Comparison of ENCODE assay signal across 36 cellular contexts in the genomic region with DNA sequence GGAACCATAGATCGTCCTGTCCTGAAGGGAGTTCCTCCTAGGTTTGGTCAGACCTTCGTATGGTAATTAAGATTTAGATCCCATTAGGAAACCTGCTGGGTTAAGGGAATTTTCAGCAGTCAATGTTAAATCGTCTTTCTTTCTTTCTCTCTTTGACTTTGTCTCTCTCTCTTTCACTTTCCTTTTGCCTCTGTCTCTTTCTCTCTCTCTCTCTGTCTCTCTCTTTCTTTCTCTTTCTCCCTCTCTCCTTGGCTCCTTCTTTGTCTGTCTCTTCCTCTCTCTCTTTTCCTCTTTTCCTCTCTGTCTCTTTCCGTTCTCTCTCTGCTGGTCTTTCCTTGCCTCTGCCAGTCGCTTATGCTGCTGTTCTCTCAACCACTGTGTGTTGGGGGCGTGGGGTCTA. TPM values are rescaled to one million over a fixed set of nuclear protein-coding genes. Genes with fewer than 3 reads are reported as not detected.
"Had no signal": no experiment of that assay in that cellular context is flagged by ENCODE, and none has a peak within 500 bp of the region (broad histone marks: within the 10 kb centered on the region; RNA-seq: fewer than 3 reads in every experiment).

No MANE protein-coding gene starts in this region.

- H3K4me3 Mint-ChIP-seq: neural crest cell; stimulated activated effector memory CD8-positive, alpha-beta T cell treated with anti-CD3 and anti-CD28 coated beads, Interleukin-12 subunit alpha, Interleukin-12 subunit beta, amount 100 ng/mL, for 72 hours had no signal

- H3K4me3 ChIP-seq: coronary artery, esophagus muscularis mucosa, heart right ventricle, left lung, ovary, psoas muscle, sigmoid colon, stomach, thyroid gland had no signal

- H3K9me3 ChIP-seq: ovary, psoas muscle, sigmoid colon, thyroid gland had no signal

- H3K36me3 Mint-ChIP-seq: stimulated activated effector memory CD8-positive, alpha-beta T cell treated with anti-CD3 and anti-CD28 coated beads, Interleukin-12 subunit alpha, Interleukin-12 subunit beta, amount 100 ng/mL, for 72 hours had no signal

- H3K4me1 Mint-ChIP-seq: neural crest cell had no signal

- H3K36me3 ChIP-seq: esophagus muscularis mucosa, heart right ventricle, left lung, ovary, sigmoid colon, stomach, thyroid gland had no signal

- H3K27me3 ChIP-seq: esophagus muscularis mucosa, foreskin keratinocyte, heart right ventricle, left lung, ovary, sigmoid colon, stomach, thyroid gland had no signal

- H3K27ac ChIP-seq: coronary artery, esophagus muscularis mucosa, foreskin keratinocyte, heart right ventricle, left lung, ovary, psoas muscle, sigmoid colon, stomach, thyroid gland had no signal

- DNase-seq: dermis blood vessel endothelial cell; effector memory CD4-positive, alpha-beta T cell; foreskin keratinocyte; glutamatergic neuron; heart right ventricle; hippocampal formation; left cardiac atrium; left lung; naive thymus-derived CD8-positive, alpha-beta T cell; ovary; posterior cingulate gyrus; psoas muscle; right cardiac atrium; sigmoid colon; stimulated activated CD4-positive, alpha-beta T cell treated with anti-CD3 and anti-CD28 coated beads, Interleukin-2, amount 100 ng/mL, for 24 hours; stimulated activated CD4-positive, alpha-beta T cell treated with anti-CD3 and anti-CD28 coated beads, Interleukin-4, amount 100 ng/mL, for 24 hours; stimulated activated naive CD4-positive, alpha-beta T cell treated with Interleukin-2 at 50 U/mL for 16 hours; stomach; thyroid gland; trophoblast cell had no signal

- H3K27me3 Mint-ChIP-seq: naive thymus-derived CD8-positive, alpha-beta T cell had no signal

- H3K4me1 ChIP-seq: esophagus muscularis mucosa, foreskin keratinocyte, heart right ventricle, left lung, psoas muscle, sigmoid colon, stomach, thyroid gland had no signal

- ATAC-seq: foreskin keratinocyte; heart right ventricle; left cardiac atrium; left lung; naive thymus-derived CD8-positive, alpha-beta T cell; psoas muscle; right cardiac atrium; stimulated activated effector memory CD8-positive, alpha-beta T cell treated with anti-CD3 and anti-CD28 coated beads, Interleukin-12 subunit alpha, Interleukin-12 subunit beta, amount 100 ng/mL, for 72 hours had no signal

- H3K27ac Mint-ChIP-seq: stimulated activated effector memory CD8-positive, alpha-beta T cell treated with anti-CD3 and anti-CD28 coated beads, Interleukin-12 subunit alpha, Interleukin-12 subunit beta, amount 100 ng/mL, for 72 hours had no signal

RNA-seq across cellular contexts. Expression of gene OR2W3, which starts 8.7 kb away (rescaled TPM):
- total RNA-seq: dermis blood vessel endothelial cell; endothelial cell of umbilical vein; epithelial cell of proximal tubule; fibroblast of lung; foreskin keratinocyte; lung microvascular endothelial cell; myocyte; naive thymus-derived CD8-positive, alpha-beta T cell had no signal
- polyA plus RNA-seq: endothelial cell of umbilical vein; foreskin keratinocyte; naive thymus-derived CD8-positive, alpha-beta T cell; right cardiac atrium had no signal

RNA-seq across cellular contexts. Expression of gene OR2T8, which starts 15.9 kb away (rescaled TPM):
- total RNA-seq: dermis blood vessel endothelial cell; endothelial cell of umbilical vein; epithelial cell of proximal tubule; esophagus muscularis mucosa; fibroblast of lung; foreskin keratinocyte; heart right ventricle; kidney epithelial cell; left cardiac atrium; left lung; lung microvascular endothelial cell; myocyte; naive thymus-derived CD8-positive, alpha-beta T cell; neural crest cell; ovary; psoas muscle; renal cortical epithelial cell; right cardiac atrium; sigmoid colon; skeletal muscle tissue; stomach; subcutaneous adipose tissue; temporal lobe; urinary bladder had no signal
- polyA plus RNA-seq: endothelial cell of umbilical vein; foreskin keratinocyte; heart right ventricle; naive thymus-derived CD8-positive, alpha-beta T cell; ovary; psoas muscle; right cardiac atrium; sigmoid colon; stomach; urinary bladder had no signal

RNA-seq across cellular contexts. Expression of gene OR2AJ1, which starts 20.6 kb away (rescaled TPM):
- total RNA-seq: dermis blood vessel endothelial cell; endothelial cell of umbilical vein; epithelial cell of proximal tubule; esophagus muscularis mucosa; fibroblast of lung; foreskin keratinocyte; heart right ventricle; kidney epithelial cell; left cardiac atrium; left lung; lower leg skin; lung microvascular endothelial cell; myocyte; naive thymus-derived CD8-positive, alpha-beta T cell; neural crest cell; ovary; psoas muscle; renal cortical epithelial cell; right cardiac atrium; sigmoid colon; skeletal muscle tissue; subcutaneous adipose tissue; temporal lobe; urinary bladder had no signal
- polyA plus RNA-seq: endothelial cell of umbilical vein; fibroblast of lung; foreskin keratinocyte; heart right ventricle; naive thymus-derived CD8-positive, alpha-beta T cell; ovary; psoas muscle; right cardiac atrium; sigmoid colon; stomach; urinary bladder had no signal

RNA-seq across cellular contexts. Expression of gene OR2L8, which starts 44.5 kb away (rescaled TPM):
- total RNA-seq: endothelial cell of umbilical vein, epithelial cell of proximal tubule, esophagus muscularis mucosa, foreskin keratinocyte, heart right ventricle, kidney epithelial cell, left cardiac atrium, left lung, lower leg skin, lung microvascular endothelial cell, myocyte, neural crest cell, psoas muscle, right cardiac atrium, sigmoid colon, skeletal muscle tissue, stomach, subcutaneous adipose tissue had no signal
- polyA plus RNA-seq: endothelial cell of umbilical vein, fibroblast of lung, foreskin keratinocyte, heart right ventricle, ovary, psoas muscle, right cardiac atrium, sigmoid colon, stomach, urinary bladder had no signal

RNA-seq across cellular contexts. Expression of gene TRIM58, which starts 47.1 kb away (rescaled TPM):
- total RNA-seq: endothelial cell of umbilical vein, foreskin keratinocyte, myocyte had no signal
- polyA plus RNA-seq: endothelial cell of umbilical vein, foreskin keratinocyte had no signal
